9 cellular contexts compared by ENCODE assay signal in genomic region chr2:151808258-151809072, GRCh38. TPM values are rescaled to one million over a fixed set of nuclear protein-coding genes. Genes with fewer than 3 reads are reported as not detected.
A peak's percentile ranks its signal among the peaks of the same experiment; 100 is the strongest.
DNase-seq lines count a peak whose midpoint lies in the region; ATAC-seq, FAIRE-seq and TF ChIP-seq lines count a peak whose summit lies in the region.
"Had no signal": no experiment of that assay in that cellular context is flagged by ENCODE, and none has a peak within 500 bp of the region (broad histone marks: within the 10 kb centered on the region; RNA-seq: fewer than 3 reads in every experiment).

No MANE protein-coding gene starts in this region.

- no peak for TF ChIP-seq EP300 in GM12878 (IDR thresholded peaks at IDR 0.05; ENCODE audit: borderline replicate concordance in 1 of 2, control insufficient read depth in 1 of 2, low read depth in 2 of 2, low read length in 2 of 2)

- TF ChIP-seq CTCF in HFFc6 (IDR thresholded peaks at IDR 0.05), result peak; percentile 83
- TF ChIP-seq CTCF in GM12878 (IDR thresholded peaks at IDR 0.05 in 2 of 3, conservative IDR thresholded peaks at IDR 0.05 in 1 of 3; ENCODE audit: control insufficient read depth in 2 of 3, extremely low read depth in 1 of 3, insufficient read depth in 1 of 3, low read depth in 3 of 3, low read length in 3 of 3), result peak in 2 of 3 experiments; percentile 35 to 41; a peak in 3 of 6 replicates
- peak; percentile 27 for TF ChIP-seq CTCF in lung (IDR thresholded peaks at IDR 0.05; ENCODE audit: control extremely low read depth, extremely low read depth)

- H3K9me3 Mint-ChIP-seq in HFFc6, result no peaks in the 10 kb centered on the region

- no peaks in the 10 kb centered on the region for H3K27me3 Mint-ChIP-seq in HFFc6 (ENCODE audit: insufficient read depth)

- H3K27ac ChIP-seq in GM12878 (ENCODE audit: control insufficient read depth, insufficient read depth) (no peak overlapping the region), lung (ENCODE audit: low read depth in 1 of 2, low read length in 1 of 2) (no peak overlapping the region)
- H3K27ac ChIP-seq: neutrophil had no signal

- peaks cover 2 to 27% of the 10 kb centered on the region in 2 experiments for H3K36me3 ChIP-seq in GM12878 (ENCODE audit: control insufficient read depth in 2 of 2, insufficient read depth in 2 of 2, low read length in 1 of 2)
- H3K36me3 ChIP-seq in lung (ENCODE audit: control insufficient read depth in 2 of 2, insufficient read depth in 2 of 2, low read length in 2 of 2), result peaks cover 5 to 25% of the 10 kb centered on the region in 2 donors

- no TSS peak for BruUV-seq in GM12878 (replicated peaks; lab: Mats Ljungman, UMichigan)

- H3K4me3 Mint-ChIP-seq in HFFc6, result no peak overlapping the region

- peaks cover 13% of the 10 kb centered on the region for H3K36me3 Mint-ChIP-seq in HFFc6 (ENCODE audit: low read depth)

- no peak overlapping the region for H3K4me2 ChIP-seq in GM12878 (ENCODE audit: control insufficient read depth, insufficient read depth)

- TF ChIP-seq RAD21 in GM12878 (IDR thresholded peaks at IDR 0.05; ENCODE audit: insufficient read depth, low read depth, low read length), result peak; percentile 38; the same call in 1 of the 2 replicates

- no peaks in the 10 kb centered on the region for H3K27me3 ChIP-seq in GM12878 (replicated peaks in 1 of 2; ENCODE audit: control insufficient read depth in 2 of 2, insufficient read depth in 2 of 2, low read length in 1 of 2)
- H3K27me3 ChIP-seq in lung (ENCODE audit: control insufficient read depth, insufficient read depth), result no peaks in the 10 kb centered on the region
- H3K27me3 ChIP-seq: neutrophil had no signal

- CTCF ChIA-PET in GM12878 (lab: Yijun Ruan, JAX), result interaction anchor here (0.5 to 2.6 kb wide), 6 partner anchors 10 to 308 kb away, joined by 3 to 12 read pairs (median 4); no protein-coding TSS in a partner anchor

- SMC1A ChIA-PET in GM12878 (lab: Charles Lee; ENCODE audit: uncharacterized antibody, unreplicated experiment), result interaction anchor here (0.8 to 1.4 kb wide), 4 partner anchors 11 to 116 kb away, joined by 3 to 4 read pairs (median 3); partner anchors contain the start of gene ARL5A

- H4K20me1 ChIP-seq in GM12878 (ENCODE audit: control insufficient read depth, insufficient read depth), result no peaks in the 10 kb centered on the region

- in situ Hi-C loops in GM12878 (cut with MboI), result no loop called here

- no peaks in the 10 kb centered on the region for H3K4me1 Mint-ChIP-seq in HFFc6 (ENCODE audit: low read depth)

- no peak overlapping the region for H3K9ac ChIP-seq in GM12878 (ENCODE audit: control insufficient read depth, insufficient read depth, low read length)

- 77% methylated on average over 5 of the region's 5 CpGs for WGBS in GM12878 (ENCODE audit: insufficient coverage, insufficient replicate concordance, low lambda C conversion rate, missing lambda C conversion rate)
- WGBS in lung, 2 donors, result 91% methylated on average over 5 of the region's 5 CpGs

- peak; percentile 64 for ATAC-seq in GM12878
- no peak for ATAC-seq in lung (ENCODE audit: insufficient read depth, low FRiP score)
- no peak for ATAC-seq in HG03196 (IDR thresholded peaks at IDR 0.05; ENCODE audit: unreplicated experiment)
- ATAC-seq in GM18519 (IDR thresholded peaks at IDR 0.05; ENCODE audit: low FRiP score, unreplicated experiment), result no peak

- H3K9me3 ChIP-seq in GM12878 (replicated peaks; ENCODE audit: control insufficient read depth, insufficient read depth, low read length), result no peaks in the 10 kb centered on the region; the same call in 2 of the 3 replicates
- peaks cover 0 to 2% of the 10 kb centered on the region in 2 donors for H3K9me3 ChIP-seq in lung (ENCODE audit: control insufficient read depth in 2 of 2, insufficient read depth in 1 of 2, low read length in 1 of 2)
- H3K9me3 ChIP-seq: neutrophil had no signal

- no peak for TF ChIP-seq POLR2A in GM12878 (IDR thresholded peaks at IDR 0.05; ENCODE audit: low read depth, low read length)

- no peak overlapping the region for H3K4me3 ChIP-seq in GM12878
- no peak overlapping the region for H3K4me3 ChIP-seq in lung

- RAD21 ChIA-PET in GM12878 (lab: Charles Lee; ENCODE audit: unreplicated experiment), result no interaction called here

- no peak overlapping the region for H2AFZ ChIP-seq in GM12878 (ENCODE audit: control insufficient read depth, low read depth, low read length)

- no peaks in the 10 kb centered on the region for H3K79me2 ChIP-seq in GM12878 (ENCODE audit: control insufficient read depth, insufficient read depth, low read length)

- POLR2A ChIA-PET in GM12878 (lab: Charles Lee), result no interaction called here

- FAIRE-seq in GM12878 (lab: Jason Lieb, UNC), result no peak

- DNase-seq in COLO829 (ENCODE audit: low spot score) (peak; percentile 39), HFFc6 (peak; percentile 25), GM12878 (ENCODE audit: low read depth, low spot score) (no peak), lung (ENCODE audit: low spot score) (no peak), SKM-1 (lab: John Stamatoyannopoulos, UW; ENCODE audit: unreplicated experiment) (no peak), ecto neural progenitor cell (ENCODE audit: low spot score) (no peak)

- intact Hi-C loops in GM12878 (cut with micrococcal nuclease; ENCODE audit: unreplicated experiment), result no loop called here

- no peak overlapping the region for H3K27ac Mint-ChIP-seq in HFFc6

- H3K4me1 ChIP-seq in GM12878 (ENCODE audit: control insufficient read depth, insufficient read depth, low read length) (no peaks in the 10 kb centered on the region), lung (ENCODE audit: control insufficient read depth in 2 of 2, insufficient read depth in 2 of 2, low read length in 2 of 2) (peaks cover 0 to 5% of the 10 kb centered on the region in 2 donors)

TF ChIP-seq in GM12878, 131 proteins besides CTCF, POLR2A, EP300 and RAD21:
- TF ChIP-seq IRF4 (IDR thresholded peaks at IDR 0.05; ENCODE audit: low read depth, low read length) (no peak), POLR2AphosphoS2 (IDR thresholded peaks at IDR 0.05; ENCODE audit: low read depth, low read length) (no peak), MYB (IDR thresholded peaks at IDR 0.05; ENCODE audit: borderline replicate concordance, low read depth, low read length) (no peak), SMC3 (IDR thresholded peaks at IDR 0.05; ENCODE audit: borderline replicate concordance, low read length) (peak; percentile 37; the same call in 1 of the 2 replicates)

RNA-seq across cellular contexts. Expression of gene ARL5A, which starts 19.8 kb away (rescaled TPM):
- 10 to 100 TPM; 32.0 to 46.6 (median 39.9) TPM for total RNA-seq in HFFc6 (2021; fragmentation: NEBNext Ultra II Directional; extraction: Animal tissue kit (Norgen Biotek cat#: 25700))
- 66.9 and 67.3 TPM in 2 replicates for total RNA-seq in GM12878 (2013; cell fraction: nucleolus; rRNA removed)
- total RNA-seq in GM12878 (2014; rRNA removed) (39.5 and 40.7 TPM in 2 replicates), GM12878 (2014; rRNA removed; fragmentation: Illumina TruSeq; extraction: Trizol) (42.8 and 52.9 TPM in 2 replicates), GM12878 (2021) (39.1 and 47.1 TPM in 2 replicates), lung (100 to 1,000 TPM in 1 of 2 donors, 10 to 100 TPM in 1; 48.8 to 107 TPM)
- 13.5 TPM for polyA plus RNA-seq in GM12878 (2011; ENCODE audit: low read depth)
- polyA plus RNA-seq in GM12878 (2011; rRNA removed) (18.6 and 28.0 TPM in 2 replicates), GM12878 (2014; fragmentation: Illumina TruSeq; extraction: Trizol) (40.6 and 41.9 TPM in 2 replicates), GM12878 (2014; fragmentation: Nextera tagmentation; extraction: Ambion mirVana) (10 to 100 TPM in 1 of 2 experiments, 1 to 10 TPM in 1; 9.4 to 10.9 TPM), GM12878 (2014; rRNA removed) (31.3 and 33.2 TPM in 2 replicates), GM12878 (2016; fragmentation: Nextera tagmentation; extraction: Ambion mirVana) (10 to 100 TPM; 30.1 to 30.9 TPM), lung (10 to 100 TPM; 11.3 to 19.1 TPM)
- polyA plus RNA-seq in GM12878 (2011; cell fraction: cytosol; rRNA removed), result 16.6 and 29.3 TPM in 2 replicates
- polyA plus RNA-seq in GM12878 (2011; cell fraction: nucleus; rRNA removed), result 14.8 and 15.9 TPM in 2 replicates
- polyA plus RNA-seq in GM12878 (2012), result 30.5 and 36.1 TPM in 2 replicates
- 31.5 and 50.5 TPM in 2 replicates for polyA minus RNA-seq in GM12878 (2011; rRNA and poly(A)+ RNA removed)
- polyA minus RNA-seq in GM12878 (2011; cell fraction: cytosol; rRNA and poly(A)+ RNA removed), result 16.8 and 19.9 TPM in 2 replicates
- 21.5 and 43.0 TPM in 2 replicates for polyA minus RNA-seq in GM12878 (2011; cell fraction: nucleus; rRNA and poly(A)+ RNA removed)

Comparison
In these comparisons a context has a peak if more than half of its experiments do, and no peak if none do; other contexts are left out.
1. DNase-seq: peak in COLO829 (single experiment) and HFFc6 (single experiment); none in GM12878 (single experiment), lung (single experiment), SKM-1 (single experiment) and ecto neural progenitor cell (single experiment).
2. CTCF ChIP-seq: peak in every context shown above with its lines; median percentile 83 in HFFc6; 38 in GM12878; 27 in lung.